ENCODE assay signal across 8 cellular contexts in the genomic region with DNA sequence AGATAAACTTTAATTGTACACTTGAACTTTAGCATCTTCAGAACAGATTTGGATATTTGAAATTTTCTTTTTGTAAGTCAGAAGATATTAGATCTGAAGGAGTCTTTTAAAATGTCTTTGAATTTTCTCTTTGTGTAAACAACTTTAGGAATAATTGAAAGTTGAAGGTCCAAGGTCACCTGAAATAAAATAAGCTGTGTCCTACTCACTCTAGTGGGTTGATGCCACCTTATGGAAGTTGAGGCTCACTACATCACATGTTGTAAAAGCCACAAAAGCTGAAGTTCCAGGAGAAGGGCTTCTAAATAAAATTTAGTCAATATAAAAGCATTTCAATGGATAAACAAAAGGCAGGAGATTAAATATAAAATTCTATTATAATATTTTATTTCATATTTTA.
DNase-seq lines count a peak whose midpoint lies in the region; ATAC-seq and TF ChIP-seq lines count a peak whose summit lies in the region.

No MANE protein-coding gene starts in this region.

- no peak overlapping the region for H2BK5ac ChIP-seq in neuronal stem cell (ENCODE audit: low read length)

- no peak overlapping the region for H2BK120ac ChIP-seq in neuronal stem cell (ENCODE audit: low read depth, low read length)

- no peaks in the 10 kb centered on the region for H3K9me3 Mint-ChIP-seq in brain

- no peak overlapping the region for H3K23ac ChIP-seq in neuronal stem cell (ENCODE audit: low read depth, low read length, poor library complexity)

- peak; percentile 75 for ATAC-seq in GM21619 (IDR thresholded peaks at IDR 0.05; ENCODE audit: unreplicated experiment)
- ATAC-seq in HG03108 (IDR thresholded peaks at IDR 0.05; ENCODE audit: unreplicated experiment): no peak

- H3K36me3 ChIP-seq in neuronal stem cell (replicated peaks in 1 of 2; ENCODE audit: control insufficient read depth in 2 of 2, insufficient read depth in 2 of 2, low read length in 2 of 2): no peaks in the 10 kb centered on the region

- no peak overlapping the region for H3K4ac ChIP-seq in neuronal stem cell (ENCODE audit: low read length)

- TF ChIP-seq CTCF in brain (conservative IDR thresholded peaks at IDR 0.05): peak; percentile 58 to 84

- no peak overlapping the region for H3K27ac Mint-ChIP-seq in brain

- no peak overlapping the region for H3K4me3 ChIP-seq in neuronal stem cell (ENCODE audit: low read length in 2 of 2)

- no peak overlapping the region for H3K4me2 ChIP-seq in neuronal stem cell (ENCODE audit: insufficient read depth, low read length, poor library complexity, severe bottlenecking)

- no peaks in the 10 kb centered on the region for H3K36me3 Mint-ChIP-seq in brain

- H2AK5ac ChIP-seq in neuronal stem cell (ENCODE audit: low read depth, low read length): no peak overlapping the region

- H3K4me3 Mint-ChIP-seq in brain: no peak overlapping the region

- no peaks in the 10 kb centered on the region for H3K79me1 ChIP-seq in neuronal stem cell (ENCODE audit: low read depth, low read length)

- DNase-seq in DMS 273 (lab: John Stamatoyannopoulos, UW; ENCODE audit: unreplicated experiment): peak; percentile 55
- no peak for DNase-seq in DMS 273 treated with DMSO at 0.1 percent for 48 hours (lab: John Stamatoyannopoulos, UW)
- DNase-seq in M059J (ENCODE audit: low read depth): peak; percentile 23
- DNase-seq in neuronal stem cell (ENCODE audit: low spot score): peak; percentile 6
- DNase-seq in T-helper 9 cell: no peak

- peaks cover 3% of the 10 kb centered on the region for H3K4me1 Mint-ChIP-seq in brain

- no peaks in the 10 kb centered on the region for H3K4me1 ChIP-seq in neuronal stem cell (ENCODE audit: control insufficient read depth in 2 of 2, insufficient read depth in 1 of 2, low read depth in 1 of 2, low read length in 2 of 2)

- H3K9ac ChIP-seq in neuronal stem cell (ENCODE audit: low read depth, low read length, poor library complexity): no peak overlapping the region

- H2AFZ ChIP-seq in neuronal stem cell (ENCODE audit: low read length): no peak overlapping the region

- H2BK15ac ChIP-seq in neuronal stem cell (ENCODE audit: low read length): no peak overlapping the region

- H3K27ac ChIP-seq in neuronal stem cell (replicated peaks; ENCODE audit: low read length): no peak overlapping the region

- H3K9me3 ChIP-seq in neuronal stem cell (replicated peaks in 1 of 2; ENCODE audit: control insufficient read depth in 2 of 2, insufficient read depth in 1 of 2, low read depth in 1 of 2, low read length in 2 of 2): no peaks in the 10 kb centered on the region

- H3K18ac ChIP-seq in neuronal stem cell (ENCODE audit: low read length): no peak overlapping the region

- H3K27me3 ChIP-seq in neuronal stem cell (ENCODE audit: control insufficient read depth in 3 of 3, insufficient read depth in 3 of 3, low read depth in 1 of 3, low read length in 3 of 3): no peaks in the 10 kb centered on the region

- H3K27me3 Mint-ChIP-seq in brain: peaks cover 15% of the 10 kb centered on the region

- H3K14ac ChIP-seq in neuronal stem cell (ENCODE audit: low read length): no peak overlapping the region

- H4K91ac ChIP-seq in neuronal stem cell (ENCODE audit: low read depth, low read length, poor library complexity): no peak overlapping the region

- no peak overlapping the region for H2BK12ac ChIP-seq in neuronal stem cell (ENCODE audit: low read length)

- no peak overlapping the region for H4K8ac ChIP-seq in neuronal stem cell (ENCODE audit: low read depth, low read length)

Comparison
In these comparisons a context has a peak if more than half of its experiments do, and no peak if none do; other contexts are left out.
1. DNase-seq: peak in DMS 273 (single experiment), M059J (single experiment) and neuronal stem cell (single experiment); none in DMS 273 treated with DMSO at 0.1 percent for 48 hours (single experiment) and T-helper 9 cell (single experiment).